In the genomic region with DNA sequence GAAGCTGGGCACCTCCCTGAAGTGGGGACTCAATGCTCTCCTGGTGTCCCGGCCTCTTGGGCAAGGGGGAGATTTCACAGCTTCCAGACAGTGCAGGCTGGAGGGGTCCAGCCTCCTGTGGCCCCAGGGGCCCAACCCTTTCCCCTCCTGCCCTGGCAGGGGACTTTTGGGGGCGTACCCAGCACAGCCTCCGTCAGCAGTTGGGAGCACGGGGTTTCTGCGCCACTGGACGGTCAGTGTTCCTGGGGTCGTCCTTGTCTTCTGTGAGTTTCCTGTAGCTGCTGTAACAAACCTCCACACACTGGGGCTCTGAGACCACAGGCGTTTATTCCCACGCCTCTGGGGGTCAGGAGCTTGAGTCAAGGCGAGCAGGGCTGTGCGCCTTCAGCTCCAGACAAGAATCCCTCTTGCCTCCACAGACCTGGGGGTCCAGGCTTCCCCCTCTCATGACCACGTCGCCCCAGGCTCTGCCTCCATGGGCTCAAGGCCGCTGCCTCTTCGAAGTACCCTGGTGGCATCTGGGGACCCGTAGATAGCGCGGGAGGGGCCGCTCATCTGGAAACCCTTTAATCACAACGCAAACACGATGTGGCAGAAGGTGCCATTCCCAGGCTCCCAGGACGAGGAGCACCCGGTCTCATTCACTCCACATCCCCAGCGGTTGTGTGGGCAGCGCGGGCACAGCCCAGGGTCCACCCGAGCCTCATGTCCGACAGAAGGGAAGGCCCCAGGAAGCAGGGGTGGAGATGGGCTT, we compare ENCODE assay signal across 1 cellular context.
TF ChIP-seq lines count a peak whose summit lies in the region.

No MANE protein-coding gene starts in this region.

TF ChIP-seq in GM23338, 12 proteins besides CTCF, POLR2A, EP300 and RAD21 (continued from another document):
- TF ChIP-seq, protein P1, sequence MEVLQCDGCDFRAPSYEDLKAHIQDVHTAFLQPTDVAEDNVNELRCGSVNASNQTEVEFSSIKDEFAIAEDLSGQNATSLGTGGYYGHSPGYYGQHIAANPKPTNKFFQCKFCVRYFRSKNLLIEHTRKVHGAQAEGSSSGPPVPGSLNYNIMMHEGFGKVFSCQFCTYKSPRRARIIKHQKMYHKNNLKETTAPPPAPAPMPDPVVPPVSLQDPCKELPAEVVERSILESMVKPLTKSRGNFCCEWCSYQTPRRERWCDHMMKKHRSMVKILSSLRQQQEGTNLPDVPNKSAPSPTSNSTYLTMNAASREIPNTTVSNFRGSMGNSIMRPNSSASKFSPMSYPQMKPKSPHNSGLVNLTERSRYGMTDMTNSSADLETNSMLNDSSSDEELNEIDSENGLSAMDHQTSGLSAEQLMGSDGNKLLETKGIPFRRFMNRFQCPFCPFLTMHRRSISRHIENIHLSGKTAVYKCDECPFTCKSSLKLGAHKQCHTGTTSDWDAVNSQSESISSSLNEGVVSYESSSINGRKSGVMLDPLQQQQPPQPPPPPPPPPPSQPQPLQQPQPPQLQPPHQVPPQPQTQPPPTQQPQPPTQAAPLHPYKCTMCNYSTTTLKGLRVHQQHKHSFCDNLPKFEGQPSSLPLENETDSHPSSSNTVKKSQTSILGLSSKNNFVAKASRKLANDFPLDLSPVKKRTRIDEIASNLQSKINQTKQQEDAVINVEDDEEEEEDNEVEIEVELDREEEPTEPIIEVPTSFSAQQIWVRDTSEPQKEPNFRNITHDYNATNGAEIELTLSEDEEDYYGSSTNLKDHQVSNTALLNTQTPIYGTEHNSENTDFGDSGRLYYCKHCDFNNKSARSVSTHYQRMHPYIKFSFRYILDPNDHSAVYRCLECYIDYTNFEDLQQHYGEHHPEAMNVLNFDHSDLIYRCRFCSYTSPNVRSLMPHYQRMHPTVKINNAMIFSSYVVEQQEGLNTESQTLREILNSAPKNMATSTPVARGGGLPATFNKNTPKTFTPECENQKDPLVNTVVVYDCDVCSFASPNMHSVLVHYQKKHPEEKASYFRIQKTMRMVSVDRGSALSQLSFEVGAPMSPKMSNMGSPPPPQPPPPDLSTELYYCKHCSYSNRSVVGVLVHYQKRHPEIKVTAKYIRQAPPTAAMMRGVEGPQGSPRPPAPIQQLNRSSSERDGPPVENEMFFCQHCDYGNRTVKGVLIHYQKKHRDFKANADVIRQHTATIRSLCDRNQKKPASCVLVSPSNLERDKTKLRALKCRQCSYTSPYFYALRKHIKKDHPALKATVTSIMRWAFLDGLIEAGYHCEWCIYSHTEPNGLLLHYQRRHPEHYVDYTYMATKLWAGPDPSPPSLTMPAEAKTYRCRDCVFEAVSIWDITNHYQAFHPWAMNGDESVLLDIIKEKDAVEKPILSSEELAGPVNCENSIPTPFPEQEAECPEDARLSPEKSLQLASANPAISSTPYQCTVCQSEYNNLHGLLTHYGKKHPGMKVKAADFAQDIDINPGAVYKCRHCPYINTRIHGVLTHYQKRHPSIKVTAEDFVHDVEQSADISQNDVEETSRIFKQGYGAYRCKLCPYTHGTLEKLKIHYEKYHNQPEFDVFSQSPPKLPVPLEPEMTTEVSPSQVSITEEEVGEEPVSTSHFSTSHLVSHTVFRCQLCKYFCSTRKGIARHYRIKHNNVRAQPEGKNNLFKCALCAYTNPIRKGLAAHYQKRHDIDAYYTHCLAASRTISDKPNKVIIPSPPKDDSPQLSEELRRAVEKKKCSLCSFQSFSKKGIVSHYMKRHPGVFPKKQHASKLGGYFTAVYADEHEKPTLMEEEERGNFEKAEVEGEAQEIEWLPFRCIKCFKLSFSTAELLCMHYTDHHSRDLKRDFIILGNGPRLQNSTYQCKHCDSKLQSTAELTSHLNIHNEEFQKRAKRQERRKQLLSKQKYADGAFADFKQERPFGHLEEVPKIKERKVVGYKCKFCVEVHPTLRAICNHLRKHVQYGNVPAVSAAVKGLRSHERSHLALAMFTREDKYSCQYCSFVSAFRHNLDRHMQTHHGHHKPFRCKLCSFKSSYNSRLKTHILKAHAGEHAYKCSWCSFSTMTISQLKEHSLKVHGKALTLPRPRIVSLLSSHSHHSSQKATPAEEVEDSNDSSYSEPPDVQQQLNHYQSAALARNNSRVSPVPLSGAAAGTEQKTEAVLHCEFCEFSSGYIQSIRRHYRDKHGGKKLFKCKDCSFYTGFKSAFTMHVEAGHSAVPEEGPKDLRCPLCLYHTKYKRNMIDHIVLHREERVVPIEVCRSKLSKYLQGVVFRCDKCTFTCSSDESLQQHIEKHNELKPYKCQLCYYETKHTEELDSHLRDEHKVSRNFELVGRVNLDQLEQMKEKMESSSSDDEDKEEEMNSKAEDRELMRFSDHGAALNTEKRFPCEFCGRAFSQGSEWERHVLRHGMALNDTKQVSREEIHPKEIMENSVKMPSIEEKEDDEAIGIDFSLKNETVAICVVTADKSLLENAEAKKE (CRISPR knock-in tag; IDR thresholded peaks at IDR 0.05) = no peak
- TF ChIP-seq REST (IDR thresholded peaks at IDR 0.05; ENCODE audit: unreplicated experiment) (no peak), ZNF331 (CRISPR knock-in tag; IDR thresholded peaks at IDR 0.05; ENCODE audit: low read depth) (no peak), NANOG (IDR thresholded peaks at IDR 0.05; ENCODE audit: borderline replicate concordance) (no peak), STAT1 (IDR thresholded peaks at IDR 0.05; ENCODE audit: unreplicated experiment) (no peak), POLR2AphosphoS5 (IDR thresholded peaks at IDR 0.05; ENCODE audit: low read depth) (no peak), CREB1 (CRISPR knock-in tag; IDR thresholded peaks at IDR 0.05; ENCODE audit: low read depth) (no peak)
- TF ChIP-seq, protein P2, sequence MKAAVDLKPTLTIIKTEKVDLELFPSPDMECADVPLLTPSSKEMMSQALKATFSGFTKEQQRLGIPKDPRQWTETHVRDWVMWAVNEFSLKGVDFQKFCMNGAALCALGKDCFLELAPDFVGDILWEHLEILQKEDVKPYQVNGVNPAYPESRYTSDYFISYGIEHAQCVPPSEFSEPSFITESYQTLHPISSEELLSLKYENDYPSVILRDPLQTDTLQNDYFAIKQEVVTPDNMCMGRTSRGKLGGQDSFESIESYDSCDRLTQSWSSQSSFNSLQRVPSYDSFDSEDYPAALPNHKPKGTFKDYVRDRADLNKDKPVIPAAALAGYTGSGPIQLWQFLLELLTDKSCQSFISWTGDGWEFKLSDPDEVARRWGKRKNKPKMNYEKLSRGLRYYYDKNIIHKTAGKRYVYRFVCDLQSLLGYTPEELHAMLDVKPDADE (IDR thresholded peaks at IDR 0.05) = no peak
